In the genomic region with DNA sequence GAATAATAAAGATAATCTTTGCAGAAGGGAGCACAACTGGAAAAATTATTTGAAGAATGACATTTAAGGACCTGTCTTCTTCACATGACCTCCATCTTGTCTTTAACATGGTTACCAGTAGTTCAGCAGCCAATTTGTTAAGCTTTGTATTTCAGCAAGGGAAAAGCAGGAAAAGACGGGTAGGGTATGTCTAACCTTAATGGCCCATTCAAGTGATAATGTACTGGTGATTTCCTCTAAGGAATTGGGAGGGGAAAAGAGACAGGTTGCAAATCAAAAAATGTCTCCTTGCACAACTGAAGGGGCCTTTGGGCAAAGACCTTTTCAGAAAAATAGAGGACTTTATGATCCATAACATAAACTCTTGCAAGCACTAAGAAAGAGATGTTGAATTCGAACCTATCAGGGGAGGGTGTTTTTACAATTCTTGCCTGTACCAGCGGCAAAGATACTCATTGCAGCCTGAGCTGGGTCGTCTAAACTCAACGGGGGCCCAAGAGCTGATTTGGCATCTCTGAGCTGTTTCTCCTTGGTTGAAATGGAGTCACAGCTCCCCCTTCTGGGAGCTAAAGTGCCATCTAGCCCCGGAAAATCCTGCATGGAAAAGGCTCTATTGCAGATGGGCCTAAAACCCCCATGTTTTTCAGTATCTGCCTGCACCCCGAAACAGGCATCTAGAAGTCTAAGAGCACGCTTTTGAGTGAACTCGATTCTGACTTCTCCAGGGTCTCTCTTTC, we compare ENCODE assay signal across 9 cellular contexts. TPM values are rescaled to one million over a fixed set of nuclear protein-coding genes. Genes with fewer than 3 reads are reported as not detected.
DNase-seq lines count a peak whose midpoint lies in the region; ATAC-seq and TF ChIP-seq lines count a peak whose summit lies in the region.
"Had no signal": no experiment of that assay in that cellular context is flagged by ENCODE, and none has a peak within 500 bp of the region (broad histone marks: within the 10 kb centered on the region; RNA-seq: fewer than 3 reads in every experiment).

No MANE protein-coding gene starts in this region.

- H3K27me3 Mint-ChIP-seq in activated CD4-positive, alpha-beta memory T cell treated with anti-CD3 and anti-CD28 coated beads for 36 hours: peaks cover 27% of the 10 kb centered on the region

- H3K9me3 Mint-ChIP-seq in activated CD4-positive, alpha-beta memory T cell treated with anti-CD3 and anti-CD28 coated beads for 36 hours: peaks cover 6% of the 10 kb centered on the region

- H3K36me3 ChIP-seq in MM.1S (replicated peaks; ENCODE audit: insufficient read depth, low read length) (no peaks in the 10 kb centered on the region), kidney epithelial cell (ENCODE audit: control insufficient read depth, insufficient read depth, low read length) (no peaks in the 10 kb centered on the region)

- no peak overlapping the region for H3K9ac ChIP-seq in MM.1S (ENCODE audit: low read length)

- no peaks in the 10 kb centered on the region for H3K4me1 ChIP-seq in MM.1S (ENCODE audit: low read length)

- intact Hi-C loops in activated CD4-positive, alpha-beta memory T cell treated with anti-CD3 and anti-CD28 coated beads for 36 hours (cut with micrococcal nuclease): no loop called here

- peaks cover 3% of the 10 kb centered on the region for H3K4me1 Mint-ChIP-seq in activated CD4-positive, alpha-beta memory T cell treated with anti-CD3 and anti-CD28 coated beads for 36 hours (ENCODE audit: low read depth)

- H3K27ac ChIP-seq in MM.1S (ENCODE audit: low read length): no peak overlapping the region

- H4K20me1 ChIP-seq in MM.1S (ENCODE audit: insufficient read depth, low read length): no peaks in the 10 kb centered on the region

- H2AFZ ChIP-seq in MM.1S (ENCODE audit: low read length): no peak overlapping the region

- TF ChIP-seq CTCF in MM.1S (IDR thresholded peaks at IDR 0.05; ENCODE audit: low read length) (peak; percentile 31; the same call in 1 of the 2 replicates), kidney epithelial cell (IDR thresholded peaks at IDR 0.05; ENCODE audit: insufficient read depth, low read length, poor library complexity, severe bottlenecking) (peak; percentile 69)

- no peaks in the 10 kb centered on the region for H3K9me3 ChIP-seq in MM.1S (replicated peaks; ENCODE audit: insufficient read depth, low read length)

- H3K4me3 Mint-ChIP-seq in activated CD4-positive, alpha-beta memory T cell treated with anti-CD3 and anti-CD28 coated beads for 36 hours: no peak overlapping the region
- H3K4me3 Mint-ChIP-seq: B cell had no signal

- H3K4me3 ChIP-seq in MM.1S (ENCODE audit: low read length) (no peak overlapping the region), kidney epithelial cell (ENCODE audit: low read depth, low read length) (no peak overlapping the region)

- no peaks in the 10 kb centered on the region for H3K9me2 ChIP-seq in MM.1S (replicated peaks; ENCODE audit: insufficient read depth, low read length)

- peaks cover 1% of the 10 kb centered on the region for H3K36me3 Mint-ChIP-seq in activated CD4-positive, alpha-beta memory T cell treated with anti-CD3 and anti-CD28 coated beads for 36 hours

- no peaks in the 10 kb centered on the region for H3K79me2 ChIP-seq in MM.1S (ENCODE audit: low read length)

- no peaks in the 10 kb centered on the region for H3F3A ChIP-seq in MM.1S (ENCODE audit: insufficient read depth, low read length)

- no peak overlapping the region for H3K27ac Mint-ChIP-seq in activated CD4-positive, alpha-beta memory T cell treated with anti-CD3 and anti-CD28 coated beads for 36 hours
- H3K27ac Mint-ChIP-seq: B cell had no signal

- POLR2A ChIA-PET in activated CD4-positive, alpha-beta memory T cell treated with anti-CD3 and anti-CD28 coated beads for 36 hours (lab: Charles Lee): no interaction called here

- ATAC-seq in GM18907 (IDR thresholded peaks at IDR 0.05; ENCODE audit: unreplicated experiment) (no peak), HG03095 (IDR thresholded peaks at IDR 0.05; ENCODE audit: unreplicated experiment) (no peak)

- no peaks in the 10 kb centered on the region for H3K27me3 ChIP-seq in MM.1S (replicated peaks; ENCODE audit: insufficient read depth, low read length)
- H3K27me3 ChIP-seq in kidney epithelial cell (ENCODE audit: control insufficient read depth, insufficient read depth, low read length): peaks cover 26% of the 10 kb centered on the region

- CTCF ChIA-PET in activated CD4-positive, alpha-beta memory T cell treated with anti-CD3 and anti-CD28 coated beads for 36 hours (lab: Charles Lee): no interaction called here

- no peak overlapping the region for H3K4me2 ChIP-seq in MM.1S (ENCODE audit: low read depth, low read length)

- DNase-seq in NCI-H2081 (lab: John Stamatoyannopoulos, UW) (peak; percentile 82 to 84), NCI-H2081 treated with DMSO at 0.1 percent for 48 hours (lab: John Stamatoyannopoulos, UW) (no peak), MM.1S (peak; percentile 15), amniotic epithelial cell (ENCODE audit: low read depth) (peak; percentile 12), kidney epithelial cell (ENCODE audit: low read depth) (no peak)
- no peak for DNase-seq in activated CD4-positive, alpha-beta memory T cell treated with anti-CD3 and anti-CD28 coated beads for 36 hours

RNA-seq across cellular contexts. Expression of a gene that starts 3.8 kb away (rescaled TPM):
- 0.29 and 0.82 TPM in 2 replicates for total RNA-seq in kidney epithelial cell
- not detected for total RNA-seq in activated CD4-positive, alpha-beta memory T cell treated with anti-CD3 and anti-CD28 coated beads for 36 hours
- total RNA-seq: B cell had no signal

Comparison
In these comparisons a context has a peak if more than half of its experiments do, and no peak if none do; other contexts are left out.
1. DNase-seq: peak in NCI-H2081 (2 of 2), MM.1S (single experiment) and amniotic epithelial cell (single experiment); none in NCI-H2081 treated with DMSO at 0.1 percent for 48 hours (single experiment), kidney epithelial cell (single experiment) and activated CD4-positive, alpha-beta memory T cell treated with anti-CD3 and anti-CD28 coated beads for 36 hours (single experiment).